Comparison of ENCODE assay signal across 26 cellular contexts in genomic region chr6:148137652-148138051, GRCh38.
"Had no signal": no experiment of that assay in that cellular context is flagged by ENCODE, and none has a peak within 500 bp of the region (broad histone marks: within the 10 kb centered on the region; RNA-seq: fewer than 3 reads in every experiment).

No MANE protein-coding gene starts in this region.

- H3K4me3 ChIP-seq: colonic mucosa, esophagus squamous epithelium, gastrocnemius medialis, heart right ventricle, left lung, lower lobe of right lung, mucosa of descending colon had no signal

- H3K4me1 ChIP-seq: colonic mucosa, gastrocnemius medialis, heart right ventricle, left lung, lower lobe of right lung had no signal

- H3K9me3 ChIP-seq: colonic mucosa, esophagus squamous epithelium, gastrocnemius medialis, lower lobe of right lung, mucosa of descending colon had no signal

- H3K36me3 ChIP-seq: colonic mucosa, esophagus squamous epithelium, gastrocnemius medialis, heart right ventricle, left lung, lower lobe of right lung had no signal

- DNase-seq: colonic mucosa; cortex of kidney; effector CD8-positive, alpha-beta T cell; effector memory CD8-positive, alpha-beta T cell; erythroblast; esophagus squamous epithelium; foreskin fibroblast; foreskin melanocyte; gastrocnemius medialis; glutamatergic neuron; head of caudate nucleus; heart right ventricle; hippocampal formation; left cardiac atrium; left lung; left ventricle myocardium superior; lower lobe of right lung; mesenchymal stem cell; mucosa of descending colon; naive B cell; naive thymus-derived CD8-positive, alpha-beta T cell had no signal

- FAIRE-seq: endothelial cell of umbilical vein, islet of Langerhans, keratinocyte had no signal

- ATAC-seq: effector memory CD8-positive, alpha-beta T cell; esophagus mucosa; gastrocnemius medialis; heart right ventricle; left cardiac atrium; left lung; left ventricle myocardium superior; lower lobe of right lung; mucosa of descending colon; naive thymus-derived CD8-positive, alpha-beta T cell had no signal

- H3K27me3 ChIP-seq: colonic mucosa, gastrocnemius medialis, heart right ventricle, left lung had no signal

- H3K27ac ChIP-seq: colonic mucosa, epithelial cell of prostate, esophagus squamous epithelium, gastrocnemius medialis, heart right ventricle, left lung, lower lobe of right lung had no signal
